In genomic region chr1:158951956-158952355, GRCh38 we compare ENCODE assay signal across 11 cellular contexts. TPM values are rescaled to one million over a fixed set of nuclear protein-coding genes. Genes with fewer than 3 reads are reported as not detected.
DNase-seq lines count a peak whose midpoint lies in the region; ATAC-seq lines count a peak whose summit lies in the region.
"Had no signal": no experiment of that assay in that cellular context is flagged by ENCODE, and none has a peak within 500 bp of the region (broad histone marks: within the 10 kb centered on the region; RNA-seq: fewer than 3 reads in every experiment).

No MANE protein-coding gene starts in this region.

- no peaks in the 10 kb centered on the region for H3K36me3 ChIP-seq in MG63
- H3K36me3 ChIP-seq: esophagus muscularis mucosa had no signal

- H3K4me3 ChIP-seq in MG63 = no peak overlapping the region
- H3K4me3 ChIP-seq: esophagus muscularis mucosa, PC-9 had no signal

- H3K27me3 ChIP-seq in MG63 = no peaks in the 10 kb centered on the region
- H3K27me3 ChIP-seq: esophagus muscularis mucosa had no signal

- DNase-seq in D341Med (ENCODE audit: low spot score) (peak; percentile 25), RPMI8226 (peak; percentile 91), MG63 (no peak)
- no peak for DNase-seq in activated effector memory CD4-positive, alpha-beta T cell treated with Interleukin-2 at 50 U/mL for 16 hours
- DNase-seq: activated CD4-positive, alpha-beta memory T cell treated with anti-CD3 and anti-CD28 coated beads for 36 hours; PC-9 had no signal

- no peaks in the 10 kb centered on the region for H3K9me3 ChIP-seq in MG63

- ATAC-seq in GM19372 (IDR thresholded peaks at IDR 0.05; ENCODE audit: low read depth, unreplicated experiment) = peak; percentile 89
- ATAC-seq in HG03378 (IDR thresholded peaks at IDR 0.05; ENCODE audit: unreplicated experiment) = peak; percentile 50
- no peak for ATAC-seq in HG03196 (IDR thresholded peaks at IDR 0.05; ENCODE audit: unreplicated experiment)
- ATAC-seq in HG03045 (IDR thresholded peaks at IDR 0.05; ENCODE audit: unreplicated experiment) = no peak

RNA-seq across cellular contexts. Expression of gene PYHIN1, which starts 20.6 kb away (rescaled TPM):
- total RNA-seq in MG63 (2014; rRNA removed; shearing (Covaris generic); ENCODE audit: low replicate concordance) = not detected in 2 replicates
- total RNA-seq: PC-9 had no signal

RNA-seq across cellular contexts. Expression of gene IFI16, which starts 57.8 kb away (rescaled TPM):
- 33.8 and 35.7 TPM in 2 replicates for total RNA-seq in MG63 (2014; rRNA removed; shearing (Covaris generic); ENCODE audit: low replicate concordance)

Comparison
In these comparisons a context has a peak if more than half of its experiments do, and no peak if none do; other contexts are left out.
1. DNase-seq: peak in D341Med (single experiment) and RPMI8226 (single experiment); none in activated effector memory CD4-positive, alpha-beta T cell treated with Interleukin-2 at 50 U/mL for 16 hours (single experiment) and MG63 (single experiment).
2. ATAC-seq: peak in GM19372 (single experiment) and HG03378 (single experiment); none in HG03196 (single experiment) and HG03045 (single experiment).